ENCODE assay signal across 8 cellular contexts in genomic region chr17:42312285-42313130, GRCh38. TPM values are rescaled to one million over a fixed set of nuclear protein-coding genes. Genes with fewer than 3 reads are reported as not detected.
A peak's percentile ranks its signal among the peaks of the same experiment; 100 is the strongest.
DNase-seq lines count a peak whose midpoint lies in the region; ATAC-seq and TF ChIP-seq lines count a peak whose summit lies in the region.

No MANE protein-coding gene starts in this region.

- H3K27ac ChIP-seq in DND-41 (ENCODE audit: low read length), result no peak overlapping the region
- no peak overlapping the region for H3K27ac ChIP-seq in foreskin keratinocyte
- H3K27ac ChIP-seq in neutrophil, result peak overlapping the region; percentile 72
- peak overlapping the region; percentile 81 for H3K27ac ChIP-seq in suprapubic skin

- no peak for TF ChIP-seq POLR2A in suprapubic skin (IDR thresholded peaks at IDR 0.05)

- TF ChIP-seq CTCF in DND-41 (IDR thresholded peaks at IDR 0.05; ENCODE audit: borderline replicate concordance, extremely low read depth, low read length, poor library complexity, severe bottlenecking) (peak; percentile 89), foreskin keratinocyte (conservative IDR thresholded peaks at IDR 0.05) (peak; percentile 80), neutrophil (IDR thresholded peaks at IDR 0.05) (no peak), suprapubic skin (IDR thresholded peaks at IDR 0.05) (peak; percentile 16 to 68)

- H3K79me2 ChIP-seq in DND-41 (ENCODE audit: insufficient read depth, low read length), result no peaks in the 10 kb centered on the region

- H3K4me1 ChIP-seq in DND-41 (ENCODE audit: insufficient read depth, low read length) (peaks cover 17% of the 10 kb centered on the region), foreskin keratinocyte (no peaks in the 10 kb centered on the region), neutrophil (ENCODE audit: control insufficient read depth in 1 of 2, insufficient read depth in 1 of 2, low read depth in 1 of 2, low read length in 1 of 2) (peaks cover 20 to 25% of the 10 kb centered on the region in 2 experiments), suprapubic skin (peaks cover 39% of the 10 kb centered on the region)

- H3K9ac ChIP-seq in DND-41 (ENCODE audit: low read depth, low read length), result peak overlapping the region; percentile 36

- DNase-seq in DND-41 (peak; percentile 82), HK-2 (ENCODE audit: unreplicated experiment) (peak; percentile 83), RPMI8226 (peak; percentile 84), foreskin keratinocyte (peak in 1 of 2 donors; percentile 55), suprapubic skin (ENCODE audit: low spot score in 2 of 2) (peak; percentile 88 to 94), NOMO-1 treated with DMSO at 0.1 percent for 48 hours (lab: John Stamatoyannopoulos, UW; ENCODE audit: unreplicated experiment) (no peak)
- DNase-seq in activated gamma-delta T cell treated with anti-CD3 and anti-CD28 coated beads, Interleukin-2, amount 50 U/mL, for 16 hours (ENCODE audit: low read depth), result peak; percentile 54

- H3K36me3 ChIP-seq in DND-41 (ENCODE audit: insufficient read depth, low read length) (peaks cover 22% of the 10 kb centered on the region; the same call in 1 of the 2 replicates), neutrophil (peaks cover 100% of the 10 kb centered on the region), suprapubic skin (peaks cover 80% of the 10 kb centered on the region)

- no peaks in the 10 kb centered on the region for H3K9me3 ChIP-seq in DND-41 (ENCODE audit: insufficient read depth, low read length, severe bottlenecking)
- no peaks in the 10 kb centered on the region for H3K9me3 ChIP-seq in neutrophil
- H3K9me3 ChIP-seq in suprapubic skin, result no peaks in the 10 kb centered on the region

- peaks cover 8% of the 10 kb centered on the region; the same call in 1 of the 2 replicates for H4K20me1 ChIP-seq in DND-41 (ENCODE audit: insufficient read depth, low read length)

- ATAC-seq in DND-41 (ENCODE audit: insufficient read depth, low read depth) (peak; percentile 87), foreskin keratinocyte (peak; percentile 53)

- H3K4me3 ChIP-seq in DND-41 (ENCODE audit: low read depth in 1 of 2, low read length in 2 of 2) (peak overlapping the region in 1 of 2 experiments; percentile 56; a peak in 3 of 4 replicates), neutrophil (ENCODE audit: low read depth in 1 of 2, low read length in 1 of 2) (no peak overlapping the region), suprapubic skin (peak overlapping the region; percentile 32)

- peak overlapping the region; percentile 78; the same call in 1 of the 2 replicates for H2AFZ ChIP-seq in DND-41 (ENCODE audit: low read depth, low read length)

- no peak for TF ChIP-seq EP300 in suprapubic skin (IDR thresholded peaks at IDR 0.05)

- WGBS in suprapubic skin, result 25% methylated on average over 15 of the region's 54 CpGs

- H3K4me2 ChIP-seq in DND-41 (ENCODE audit: insufficient read depth, low read length), result peak overlapping the region; percentile 91

- H3K27me3 ChIP-seq in DND-41 (ENCODE audit: insufficient read depth, low read length, poor library complexity), result no peaks in the 10 kb centered on the region
- H3K27me3 ChIP-seq in foreskin keratinocyte, result no peaks in the 10 kb centered on the region
- no peaks in the 10 kb centered on the region for H3K27me3 ChIP-seq in neutrophil
- no peaks in the 10 kb centered on the region for H3K27me3 ChIP-seq in suprapubic skin

RNA-seq across cellular contexts. Expression of gene STAT5A, which starts 24.2 kb away (rescaled TPM):
- total RNA-seq in foreskin keratinocyte, result 1.2 and 1.3 TPM in 2 replicates
- polyA plus RNA-seq in foreskin keratinocyte, result 0.69 and 0.84 TPM in 2 replicates
- total RNA-seq in suprapubic skin, result 10 to 100 TPM; 32.1 to 56.0 (median 45.6) TPM

RNA-seq across cellular contexts. Expression of gene STAT5B, which starts 36.3 kb away (rescaled TPM):
- total RNA-seq in foreskin keratinocyte (13.4 and 15.0 TPM in 2 replicates), suprapubic skin (100 to 1,000 TPM in 1 of 4 donors, 10 to 100 TPM in 3; 52.7 to 105 (median 57.6) TPM)
- 4.9 and 6.1 TPM in 2 replicates for polyA plus RNA-seq in foreskin keratinocyte

Comparison
In these comparisons a context has a peak if more than half of its experiments do, and no peak if none do; other contexts are left out.
1. H3K27ac ChIP-seq: peak in neutrophil (single experiment) and suprapubic skin (single experiment); none in DND-41 (single experiment) and foreskin keratinocyte (single experiment).
2. RNA of gene STAT5A, which starts 24.2 kb away (total RNA-seq): 32.1 to 56.0 TPM in suprapubic skin; 1.2 to 1.3 TPM in foreskin keratinocyte; every median in the first group is over 10 times any median in the second.